Comparison of ENCODE assay signal across 1 cellular context in genomic region chr5:109425521-109425920, GRCh38.
TF ChIP-seq lines count a peak whose summit lies in the region.

No MANE protein-coding gene starts in this region.

TF ChIP-seq in A549, 52 proteins besides CTCF, POLR2A, EP300 and RAD21:
- peak; percentile 69 for TF ChIP-seq ZC3H11A (IDR thresholded peaks at IDR 0.05)
TF ChIP-seq in A549: peak in this region for 1; not testable (repeated sequence) for 51.
